In the genomic region with DNA sequence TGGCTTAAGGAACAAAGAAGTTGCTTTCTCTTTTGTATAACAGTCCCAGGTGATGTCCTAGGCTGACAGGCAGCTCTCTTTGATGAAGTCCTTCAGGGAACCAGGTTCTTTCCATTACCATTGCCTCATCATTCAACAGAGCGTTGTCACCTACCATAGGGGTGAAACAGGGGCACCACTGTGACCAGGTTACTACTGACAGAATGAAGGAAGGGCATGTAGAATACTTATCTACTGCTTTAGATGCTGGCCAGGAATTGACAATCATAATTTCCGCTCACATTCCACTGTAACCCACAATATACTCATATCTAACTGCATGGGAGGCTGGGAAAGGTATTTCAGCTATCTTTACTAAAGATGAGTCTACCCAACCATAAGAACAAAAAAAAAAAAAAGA, we compare ENCODE assay signal across 24 cellular contexts.
"Had no signal": no experiment of that assay in that cellular context is flagged by ENCODE, and none has a peak within 500 bp of the region (broad histone marks: within the 10 kb centered on the region; RNA-seq: fewer than 3 reads in every experiment).

No MANE protein-coding gene starts in this region.

- DNase-seq: activated CD4-positive, CD25-positive, alpha-beta regulatory T cell; activated CD8-positive, alpha-beta memory T cell treated with anti-CD3 and anti-CD28 coated beads, Interleukin-2, amount 50 U/mL, for 48 hours; activated effector memory CD4-positive, alpha-beta T cell treated with anti-CD3 and anti-CD28 coated beads, Interleukin-2, amount 50 U/mL, for 16 hours; foreskin fibroblast; head of caudate nucleus; hippocampal formation; left colon; mammary epithelial cell; naive B cell; nephron progenitor cell; ovary; right lobe of liver; stimulated activated naive CD4-positive, alpha-beta T cell; upper lobe of left lung had no signal

- H3K36me3 ChIP-seq: ascending aorta, cardiac muscle cell, ovary, right lobe of liver, upper lobe of left lung, vagina had no signal

- H3K4me3 ChIP-seq: ascending aorta, cardiac muscle cell, coronary artery, ovary, right lobe of liver, SK-N-MC, upper lobe of left lung, vagina had no signal

- H3K27me3 Mint-ChIP-seq: activated naive CD4-positive, alpha-beta T cell treated with anti-CD3 and anti-CD28 coated beads, Interleukin-2, amount 50 U/mL, for 24 hours; brain; naive B cell had no signal

- H3K27me3 ChIP-seq: ascending aorta, cardiac muscle cell, ovary, right lobe of liver, upper lobe of left lung, vagina had no signal

- H3K27ac ChIP-seq: ascending aorta, cardiac muscle cell, coronary artery, ovary, right lobe of liver, SK-N-MC, upper lobe of left lung, vagina had no signal

- H3K4me3 Mint-ChIP-seq: activated naive CD4-positive, alpha-beta T cell treated with anti-CD3 and anti-CD28 coated beads, Interleukin-2, amount 50 U/mL, for 24 hours; brain; mesothelial cell of epicardium; naive B cell; nephron progenitor cell had no signal

- ATAC-seq: esophagus mucosa, left colon, right lobe of liver had no signal

- H3K36me3 Mint-ChIP-seq: brain had no signal

- H3K9me3 ChIP-seq: ovary, right lobe of liver, vagina had no signal

- H3K27ac Mint-ChIP-seq: mesothelial cell of epicardium, naive B cell, nephron progenitor cell, progenitor cell of endocrine pancreas had no signal

- H3K4me1 ChIP-seq: ascending aorta, upper lobe of left lung, vagina had no signal
